ENCODE assay signal across 10 cellular contexts in genomic region chr2:148812306-148812705, GRCh38.
DNase-seq lines count a peak whose midpoint lies in the region; ATAC-seq, FAIRE-seq and TF ChIP-seq lines count a peak whose summit lies in the region.
"Had no signal": no experiment of that assay in that cellular context is flagged by ENCODE, and none has a peak within 500 bp of the region (broad histone marks: within the 10 kb centered on the region; RNA-seq: fewer than 3 reads in every experiment).

No MANE protein-coding gene starts in this region.

- CTCF ChIA-PET in endothelial cell of umbilical vein (lab: Charles Lee), result interaction anchor here (0.8 kb wide), 1 partner anchor 34 kb away, joined by 3 read pairs; no protein-coding TSS in a partner anchor
- CTCF ChIA-PET in T-cell (lab: Charles Lee), result no interaction called here

- H2BK12ac ChIP-seq in neuronal stem cell (ENCODE audit: low read length), result no peak overlapping the region

- peak overlapping the region; percentile 65 for H2AK5ac ChIP-seq in neuronal stem cell (ENCODE audit: low read depth, low read length)

- no peaks in the 10 kb centered on the region for H4K20me1 ChIP-seq in endothelial cell of umbilical vein (replicated peaks; ENCODE audit: control insufficient read depth, extremely low read depth, insufficient read depth, low read length)
- H4K20me1 ChIP-seq: BLaER1 had no signal

- no peak overlapping the region for H4K8ac ChIP-seq in neuronal stem cell (ENCODE audit: low read depth, low read length)

- no peak overlapping the region for H3K27ac ChIP-seq in endothelial cell of umbilical vein (ENCODE audit: insufficient read depth, low read depth, low read length)
- H3K27ac ChIP-seq in neuronal stem cell (replicated peaks; ENCODE audit: low read length), result no peak overlapping the region
- H3K27ac ChIP-seq: BLaER1 had no signal

- no peak for TF ChIP-seq CTCF in AG09309 (IDR thresholded peaks at IDR 0.05; ENCODE audit: control insufficient read depth, insufficient read depth, low read depth, low read length, missing control alignments)
- TF ChIP-seq CTCF in endothelial cell of umbilical vein (IDR thresholded peaks at IDR 0.05; ENCODE audit: extremely low read depth in 1 of 2, insufficient read depth in 1 of 2, low read depth in 1 of 2, low read length in 2 of 2), result no peak

- peaks cover 20% of the 10 kb centered on the region for H3K4me1 Mint-ChIP-seq in activated T-helper 2 cell treated with anti-CD3 and anti-CD28 coated beads, Interferon-gamma antibody, Interleukin-2, Interleukin-4, amounts not matched to agents 10 μg/mL and 5 μg/mL and 100 μg/mL, durations not matched to agents 14 hours and 24 hours and 36 hours (ENCODE audit: low read depth)
- H3K4me1 Mint-ChIP-seq in T-cell, result peaks cover 4 to 26% (median 18%) of the 10 kb centered on the region in 3 donors
- H3K4me1 Mint-ChIP-seq in activated T-helper 1 cell treated with anti-CD3 and anti-CD28 coated beads, Interleukin-12 subunit alpha, Interleukin-12 subunit beta, Interleukin-2, Interleukin-4 antibody, amounts not matched to agents 30 ng/mL and 10 ng/mL and 1 ng/mL, durations not matched to agents 14 hours and 24 hours and 36 hours (ENCODE audit: low read depth), result peaks cover 11% of the 10 kb centered on the region

- H2BK15ac ChIP-seq in neuronal stem cell (ENCODE audit: low read length), result no peak overlapping the region

- DNase-seq in AG09309 (ENCODE audit: low read depth) (peak; percentile 11), NCI-H1694 treated with DMSO at 0.1 percent for 48 hours (lab: John Stamatoyannopoulos, UW) (peak; percentile 45), endothelial cell of umbilical vein (ENCODE audit: low read depth, low spot score) (peak; percentile 67), neuronal stem cell (ENCODE audit: low spot score) (no peak), amniotic stem cell (lab: John Stamatoyannopoulos, UW) (no peak), T-cell (no peak)
- no peak for DNase-seq in activated T-helper 2 cell treated with anti-CD3 and anti-CD28 coated beads, Interferon-gamma antibody, Interleukin-2, Interleukin-4, amounts not matched to agents 10 μg/mL and 5 μg/mL and 100 μg/mL, durations not matched to agents 14 hours and 24 hours and 36 hours (ENCODE audit: low spot score)
- DNase-seq in activated T-helper 1 cell treated with anti-CD3 and anti-CD28 coated beads, Interleukin-12 subunit alpha, Interleukin-12 subunit beta, Interleukin-2, Interleukin-4 antibody, amounts not matched to agents 30 ng/mL and 10 ng/mL and 1 ng/mL, durations not matched to agents 14 hours and 24 hours and 36 hours (ENCODE audit: low spot score), result no peak
- DNase-seq: activated naive CD8-positive, alpha-beta T cell treated with anti-CD3 and anti-CD28 coated beads, Interleukin-2, amount 50 U/mL, for 24 hours had no signal

- H3K36me3 ChIP-seq in endothelial cell of umbilical vein (ENCODE audit: control insufficient read depth in 2 of 2, extremely low read depth in 1 of 2, insufficient read depth in 2 of 2, low read length in 2 of 2) (no peaks in the 10 kb centered on the region), neuronal stem cell (replicated peaks in 1 of 2; ENCODE audit: control insufficient read depth in 2 of 2, insufficient read depth in 2 of 2, low read length in 2 of 2) (no peaks in the 10 kb centered on the region)
- H3K36me3 ChIP-seq: BLaER1 had no signal

- FAIRE-seq in endothelial cell of umbilical vein (lab: Jason Lieb, UNC), result no peak

- no peaks in the 10 kb centered on the region for H3K36me3 Mint-ChIP-seq in activated T-helper 2 cell treated with anti-CD3 and anti-CD28 coated beads, Interferon-gamma antibody, Interleukin-2, Interleukin-4, amounts not matched to agents 10 μg/mL and 5 μg/mL and 100 μg/mL, durations not matched to agents 14 hours and 24 hours and 36 hours (ENCODE audit: low read depth)
- peaks cover 5% of the 10 kb centered on the region for H3K36me3 Mint-ChIP-seq in T-cell
- H3K36me3 Mint-ChIP-seq in activated T-helper 1 cell treated with anti-CD3 and anti-CD28 coated beads, Interleukin-12 subunit alpha, Interleukin-12 subunit beta, Interleukin-2, Interleukin-4 antibody, amounts not matched to agents 30 ng/mL and 10 ng/mL and 1 ng/mL, durations not matched to agents 14 hours and 24 hours and 36 hours (ENCODE audit: low read depth), result no peaks in the 10 kb centered on the region

- no peak overlapping the region for H2BK5ac ChIP-seq in neuronal stem cell (ENCODE audit: low read length)

- H3K23ac ChIP-seq in neuronal stem cell (ENCODE audit: low read depth, low read length, poor library complexity), result peak overlapping the region; percentile 50

- no peaks in the 10 kb centered on the region for H3K79me1 ChIP-seq in neuronal stem cell (ENCODE audit: low read depth, low read length)

- H3K9me1 ChIP-seq in endothelial cell of umbilical vein (replicated peaks; ENCODE audit: control insufficient read depth, extremely low read depth, insufficient read depth, low read length), result no peaks in the 10 kb centered on the region

- ATAC-seq in T-cell (replicated peaks in 1 of 4), result no peak
- ATAC-seq: activated naive CD8-positive, alpha-beta T cell treated with anti-CD3 and anti-CD28 coated beads, Interleukin-2, amount 50 U/mL, for 24 hours had no signal

- H3K27me3 ChIP-seq in endothelial cell of umbilical vein (ENCODE audit: control insufficient read depth in 2 of 2, insufficient read depth in 2 of 2, low read length in 2 of 2) (peaks cover 0 to 5% of the 10 kb centered on the region in 2 experiments), neuronal stem cell (ENCODE audit: control insufficient read depth in 3 of 3, insufficient read depth in 3 of 3, low read depth in 1 of 3, low read length in 3 of 3) (peaks cover 0 to 2% (median 0%) of the 10 kb centered on the region in 3 experiments)
- H3K27me3 ChIP-seq: BLaER1 had no signal

- no peak overlapping the region for H2AFZ ChIP-seq in endothelial cell of umbilical vein (ENCODE audit: low read depth, low read length)
- peak overlapping the region; percentile 41 for H2AFZ ChIP-seq in neuronal stem cell (ENCODE audit: low read length)

- intact Hi-C loops in endothelial cell of umbilical vein (cut with micrococcal nuclease), result no loop called here
- intact Hi-C loops in activated T-helper 2 cell treated with anti-CD3 and anti-CD28 coated beads, Interferon-gamma antibody, Interleukin-2, Interleukin-4, amounts not matched to agents 10 μg/mL and 5 μg/mL and 100 μg/mL, durations not matched to agents 14 hours and 24 hours and 36 hours (cut with micrococcal nuclease), result no loop called here
- intact Hi-C loops in activated T-helper 1 cell treated with anti-CD3 and anti-CD28 coated beads, Interleukin-12 subunit alpha, Interleukin-12 subunit beta, Interleukin-2, Interleukin-4 antibody, amounts not matched to agents 30 ng/mL and 10 ng/mL and 1 ng/mL, durations not matched to agents 14 hours and 24 hours and 36 hours (cut with micrococcal nuclease), result loop anchor here (5.0 kb wide), 2 partner anchors 65 to 290 kb away; partner anchors contain the start of gene KIF5C

- peaks cover 13% of the 10 kb centered on the region for H3K27me3 Mint-ChIP-seq in activated T-helper 2 cell treated with anti-CD3 and anti-CD28 coated beads, Interferon-gamma antibody, Interleukin-2, Interleukin-4, amounts not matched to agents 10 μg/mL and 5 μg/mL and 100 μg/mL, durations not matched to agents 14 hours and 24 hours and 36 hours (ENCODE audit: low read depth)
- H3K27me3 Mint-ChIP-seq in T-cell, result peaks cover 2 to 10% of the 10 kb centered on the region in 2 donors
- H3K27me3 Mint-ChIP-seq in activated T-helper 1 cell treated with anti-CD3 and anti-CD28 coated beads, Interleukin-12 subunit alpha, Interleukin-12 subunit beta, Interleukin-2, Interleukin-4 antibody, amounts not matched to agents 30 ng/mL and 10 ng/mL and 1 ng/mL, durations not matched to agents 14 hours and 24 hours and 36 hours (ENCODE audit: insufficient read depth), result peaks cover 15% of the 10 kb centered on the region

- H3K9me3 Mint-ChIP-seq in activated T-helper 2 cell treated with anti-CD3 and anti-CD28 coated beads, Interferon-gamma antibody, Interleukin-2, Interleukin-4, amounts not matched to agents 10 μg/mL and 5 μg/mL and 100 μg/mL, durations not matched to agents 14 hours and 24 hours and 36 hours, result peaks cover 4% of the 10 kb centered on the region
- peaks cover 3 to 8% (median 6%) of the 10 kb centered on the region in 3 donors for H3K9me3 Mint-ChIP-seq in T-cell
- no peaks in the 10 kb centered on the region for H3K9me3 Mint-ChIP-seq in activated T-helper 1 cell treated with anti-CD3 and anti-CD28 coated beads, Interleukin-12 subunit alpha, Interleukin-12 subunit beta, Interleukin-2, Interleukin-4 antibody, amounts not matched to agents 30 ng/mL and 10 ng/mL and 1 ng/mL, durations not matched to agents 14 hours and 24 hours and 36 hours

- no peak overlapping the region for H3K4me3 Mint-ChIP-seq in activated T-helper 2 cell treated with anti-CD3 and anti-CD28 coated beads, Interferon-gamma antibody, Interleukin-2, Interleukin-4, amounts not matched to agents 10 μg/mL and 5 μg/mL and 100 μg/mL, durations not matched to agents 14 hours and 24 hours and 36 hours (ENCODE audit: low read depth)
- no peak overlapping the region for H3K4me3 Mint-ChIP-seq in T-cell
- H3K4me3 Mint-ChIP-seq in activated T-helper 1 cell treated with anti-CD3 and anti-CD28 coated beads, Interleukin-12 subunit alpha, Interleukin-12 subunit beta, Interleukin-2, Interleukin-4 antibody, amounts not matched to agents 30 ng/mL and 10 ng/mL and 1 ng/mL, durations not matched to agents 14 hours and 24 hours and 36 hours, result no peak overlapping the region
- H3K4me3 Mint-ChIP-seq: activated naive CD8-positive, alpha-beta T cell treated with anti-CD3 and anti-CD28 coated beads, Interleukin-2, amount 50 U/mL, for 24 hours had no signal

- H3K9me3 ChIP-seq in endothelial cell of umbilical vein (replicated peaks; ENCODE audit: control insufficient read depth, insufficient read depth, low read length), result no peaks in the 10 kb centered on the region
- H3K9me3 ChIP-seq in neuronal stem cell (replicated peaks in 1 of 2; ENCODE audit: control insufficient read depth in 2 of 2, insufficient read depth in 1 of 2, low read depth in 1 of 2, low read length in 2 of 2), result no peaks in the 10 kb centered on the region
- H3K9me3 ChIP-seq: BLaER1 had no signal

- H4K91ac ChIP-seq in neuronal stem cell (ENCODE audit: low read depth, low read length, poor library complexity), result no peak overlapping the region

- WGBS in neuronal stem cell (ENCODE audit: extremely low coverage in 2 of 2, insufficient read length in 2 of 2, insufficient replicate concordance in 1 of 2), 2 donors, result no CpG with 5 or more reads among the region's 6 CpGs

- H3K9ac ChIP-seq in endothelial cell of umbilical vein (replicated peaks; ENCODE audit: extremely low read depth, insufficient read depth, low read length), result no peak overlapping the region
- H3K9ac ChIP-seq in neuronal stem cell (ENCODE audit: low read depth, low read length, poor library complexity), result no peak overlapping the region
- H3K9ac ChIP-seq: BLaER1 had no signal

- no peak overlapping the region for H2BK120ac ChIP-seq in neuronal stem cell (ENCODE audit: low read depth, low read length)

- POLR2A ChIA-PET in endothelial cell of umbilical vein (lab: Charles Lee), result no interaction called here
- POLR2A ChIA-PET in T-cell (lab: Charles Lee), result no interaction called here

- H3K79me2 ChIP-seq in endothelial cell of umbilical vein (ENCODE audit: control insufficient read depth, insufficient read depth, low read length), result no peaks in the 10 kb centered on the region

- H3K4me1 ChIP-seq in endothelial cell of umbilical vein (ENCODE audit: control insufficient read depth, extremely low read depth, insufficient read depth, low read length), result peaks cover 2% of the 10 kb centered on the region
- H3K4me1 ChIP-seq in neuronal stem cell (ENCODE audit: control insufficient read depth in 2 of 2, insufficient read depth in 1 of 2, low read depth in 1 of 2, low read length in 2 of 2), result peaks cover 0 to 3% of the 10 kb centered on the region in 2 donors

- TF ChIP-seq POLR2A in endothelial cell of umbilical vein (IDR thresholded peaks at IDR 0.05; ENCODE audit: low read depth, low read length), result no peak

- no peak overlapping the region for H3K4me2 ChIP-seq in endothelial cell of umbilical vein (ENCODE audit: insufficient read depth, low read length)
- H3K4me2 ChIP-seq in neuronal stem cell (ENCODE audit: insufficient read depth, low read length, poor library complexity, severe bottlenecking), result no peak overlapping the region
- H3K4me2 ChIP-seq: BLaER1 had no signal

- H3K27ac Mint-ChIP-seq in activated T-helper 2 cell treated with anti-CD3 and anti-CD28 coated beads, Interferon-gamma antibody, Interleukin-2, Interleukin-4, amounts not matched to agents 10 μg/mL and 5 μg/mL and 100 μg/mL, durations not matched to agents 14 hours and 24 hours and 36 hours, result no peak overlapping the region
- no peak overlapping the region for H3K27ac Mint-ChIP-seq in T-cell
- no peak overlapping the region for H3K27ac Mint-ChIP-seq in activated T-helper 1 cell treated with anti-CD3 and anti-CD28 coated beads, Interleukin-12 subunit alpha, Interleukin-12 subunit beta, Interleukin-2, Interleukin-4 antibody, amounts not matched to agents 30 ng/mL and 10 ng/mL and 1 ng/mL, durations not matched to agents 14 hours and 24 hours and 36 hours
- H3K27ac Mint-ChIP-seq: activated naive CD8-positive, alpha-beta T cell treated with anti-CD3 and anti-CD28 coated beads, Interleukin-2, amount 50 U/mL, for 24 hours had no signal

- dilution Hi-C loops in endothelial cell of umbilical vein (cut with MboI; ENCODE audit: extremely low pct_ligation_motif_present, low sequenced_read_pairs), result no loop called here

- H3K14ac ChIP-seq in neuronal stem cell (ENCODE audit: low read length), result no peak overlapping the region

- H3K18ac ChIP-seq in neuronal stem cell (ENCODE audit: low read length), result peak overlapping the region; percentile 37

- BruUV-seq in endothelial cell of umbilical vein (replicated peaks; lab: Mats Ljungman, UMichigan), result no TSS peak

- H3K4ac ChIP-seq in neuronal stem cell (ENCODE audit: low read length), result no peak overlapping the region

- H3K4me3 ChIP-seq in AG09309 (ENCODE audit: control insufficient read depth, low read depth, low read length) (no peak overlapping the region), endothelial cell of umbilical vein (replicated peaks in 1 of 3; ENCODE audit: insufficient read depth in 1 of 3, low read depth in 1 of 3, low read length in 3 of 3) (no peak overlapping the region), neuronal stem cell (ENCODE audit: low read length in 2 of 2) (no peak overlapping the region)
- H3K4me3 ChIP-seq: BLaER1 had no signal

Comparison
In these comparisons a context has a peak if more than half of its experiments do, and no peak if none do; other contexts are left out.
1. DNase-seq: peak in AG09309 (single experiment), NCI-H1694 treated with DMSO at 0.1 percent for 48 hours (single experiment) and endothelial cell of umbilical vein (single experiment); none in neuronal stem cell (single experiment), activated T-helper 2 cell treated with anti-CD3 and anti-CD28 coated beads, Interferon-gamma antibody, Interleukin-2, Interleukin-4, amounts not matched to agents 10 μg/mL and 5 μg/mL and 100 μg/mL, durations not matched to agents 14 hours and 24 hours and 36 hours (single experiment), amniotic stem cell (single experiment), T-cell (0 of 34) and activated T-helper 1 cell treated with anti-CD3 and anti-CD28 coated beads, Interleukin-12 subunit alpha, Interleukin-12 subunit beta, Interleukin-2, Interleukin-4 antibody, amounts not matched to agents 30 ng/mL and 10 ng/mL and 1 ng/mL, durations not matched to agents 14 hours and 24 hours and 36 hours (single experiment).